In the genomic region with DNA sequence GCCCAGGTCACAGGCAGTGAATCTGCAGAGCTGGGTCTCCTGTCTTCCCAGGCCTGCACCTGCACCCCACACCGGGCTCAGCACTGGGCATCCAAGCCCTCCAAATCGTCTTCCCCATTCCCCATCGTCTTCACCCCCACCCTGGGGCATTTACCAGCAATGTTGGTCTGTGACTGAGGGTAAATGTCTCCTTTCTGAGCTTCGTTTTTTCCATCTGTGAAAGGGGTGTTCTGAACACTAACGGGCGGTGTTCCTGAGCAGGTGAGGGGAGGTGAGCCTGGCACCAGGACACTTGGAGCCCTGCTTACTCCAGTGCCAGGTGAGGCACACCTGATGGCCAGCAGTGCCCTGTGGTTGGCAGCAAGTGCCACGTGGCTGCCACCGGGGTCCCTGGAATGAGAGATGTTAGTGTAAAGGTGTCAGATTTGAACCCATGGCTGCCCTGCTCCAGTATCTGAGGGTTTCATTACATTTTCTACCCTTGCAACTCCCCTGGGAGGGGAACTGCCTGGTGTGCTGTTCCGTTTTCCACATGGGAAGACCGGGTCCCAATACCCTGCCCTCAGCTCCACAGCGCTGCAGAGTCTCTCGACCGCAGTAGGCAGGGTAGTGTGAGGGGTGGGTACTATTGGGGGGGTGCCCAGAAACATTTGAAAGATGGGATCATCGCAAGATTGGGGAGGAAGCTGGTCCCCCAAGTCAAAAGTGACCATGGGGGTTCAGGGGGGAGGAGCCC, we compare ENCODE assay signal across 9 cellular contexts. TPM values are rescaled to one million over a fixed set of nuclear protein-coding genes. Genes with fewer than 3 reads are reported as not detected.
DNase-seq lines count a peak whose midpoint lies in the region; ATAC-seq and TF ChIP-seq lines count a peak whose summit lies in the region.
"Had no signal": no experiment of that assay in that cellular context is flagged by ENCODE, and none has a peak within 500 bp of the region (broad histone marks: within the 10 kb centered on the region; RNA-seq: fewer than 3 reads in every experiment).

No MANE protein-coding gene starts in this region.

- peaks cover 58% of the 10 kb centered on the region for H3K79me2 ChIP-seq in hepatocyte

- ATAC-seq in HG03565 (IDR thresholded peaks at IDR 0.05; ENCODE audit: unreplicated experiment) (no peak), HG02763 (IDR thresholded peaks at IDR 0.05; ENCODE audit: unreplicated experiment) (no peak)

- intact Hi-C loops in activated T-helper 2 cell treated with anti-CD3 and anti-CD28 coated beads, Interferon-gamma antibody, Interleukin-2, Interleukin-4, amounts not matched to agents 10 μg/mL and 5 μg/mL and 100 μg/mL, durations not matched to agents 14 hours and 24 hours and 36 hours (cut with micrococcal nuclease) = no loop called here

- H3K4me2 ChIP-seq in hepatocyte = peak overlapping the region; percentile 97

- H3K9me2 ChIP-seq in hepatocyte (replicated peaks; ENCODE audit: insufficient read depth) = no peaks in the 10 kb centered on the region

- no peaks in the 10 kb centered on the region for H3K9me3 Mint-ChIP-seq in activated T-helper 2 cell treated with anti-CD3 and anti-CD28 coated beads, Interferon-gamma antibody, Interleukin-2, Interleukin-4, amounts not matched to agents 10 μg/mL and 5 μg/mL and 100 μg/mL, durations not matched to agents 14 hours and 24 hours and 36 hours

- POLR2A ChIA-PET in HEK293 (lab: Yijun Ruan, JAX) = interaction anchor here (0.6 to 3.2 kb wide), 14 partner anchors 8 to 131 kb away, joined by 3 to 21 read pairs (median 4); a partner anchor contains a TSS

- H3K27ac Mint-ChIP-seq in activated T-helper 2 cell treated with anti-CD3 and anti-CD28 coated beads, Interferon-gamma antibody, Interleukin-2, Interleukin-4, amounts not matched to agents 10 μg/mL and 5 μg/mL and 100 μg/mL, durations not matched to agents 14 hours and 24 hours and 36 hours = no peak overlapping the region

- peaks cover 16% of the 10 kb centered on the region for H3K4me1 Mint-ChIP-seq in activated T-helper 2 cell treated with anti-CD3 and anti-CD28 coated beads, Interferon-gamma antibody, Interleukin-2, Interleukin-4, amounts not matched to agents 10 μg/mL and 5 μg/mL and 100 μg/mL, durations not matched to agents 14 hours and 24 hours and 36 hours (ENCODE audit: low read depth)

- H2AFZ ChIP-seq in hepatocyte = no peak overlapping the region

- H3K4me1 ChIP-seq in HEK293 (ENCODE audit: control insufficient read depth, insufficient read depth, low read length) (peaks cover 12% of the 10 kb centered on the region), hepatocyte (ENCODE audit: insufficient read depth) (peaks cover 39% of the 10 kb centered on the region)

- peaks cover 27% of the 10 kb centered on the region for H4K20me1 ChIP-seq in hepatocyte (ENCODE audit: insufficient read depth, poor library complexity, severe bottlenecking)

- H3K9me3 ChIP-seq in HEK293 (ENCODE audit: control insufficient read depth, insufficient read depth, low read depth, low read length) (no peaks in the 10 kb centered on the region), hepatocyte (ENCODE audit: low read depth) (no peaks in the 10 kb centered on the region)

- peaks cover 0 to 28% of the 10 kb centered on the region in 2 experiments; a peak in 2 of 3 replicates for H3K36me3 ChIP-seq in HEK293 (ENCODE audit: control insufficient read depth in 2 of 2, insufficient read depth in 1 of 2, low read length in 2 of 2)
- H3K36me3 ChIP-seq in hepatocyte (replicated peaks; ENCODE audit: insufficient read depth, low read depth) = no peaks in the 10 kb centered on the region

- no peaks in the 10 kb centered on the region for H3K36me3 Mint-ChIP-seq in activated T-helper 2 cell treated with anti-CD3 and anti-CD28 coated beads, Interferon-gamma antibody, Interleukin-2, Interleukin-4, amounts not matched to agents 10 μg/mL and 5 μg/mL and 100 μg/mL, durations not matched to agents 14 hours and 24 hours and 36 hours (ENCODE audit: low read depth)

- CTCF ChIA-PET in HEK293 (lab: Yijun Ruan, JAX) = interaction anchor here (0.6 to 10.7 kb wide), 21 partner anchors 9 to 1038 kb away, joined by 3 to 608 read pairs (median 5); a partner anchor contains a TSS

- H3K27ac ChIP-seq in HEK293 (ENCODE audit: extremely low read depth, low read depth, low read length) (peak overlapping the region; percentile 56; the same call in 1 of the 2 replicates), hepatocyte (peak overlapping the region; percentile 79), skin epidermis (peak overlapping the region; percentile 15 to 99 (median 98))

- no peak for DNase-seq in activated T-helper 2 cell treated with anti-CD3 and anti-CD28 coated beads, Interferon-gamma antibody, Interleukin-2, Interleukin-4, amounts not matched to agents 10 μg/mL and 5 μg/mL and 100 μg/mL, durations not matched to agents 14 hours and 24 hours and 36 hours (ENCODE audit: low spot score)
- no peak for DNase-seq in hepatocyte (ENCODE audit: low spot score)
- no peak for DNase-seq in NCI-H748 treated with DMSO at 0.1 percent for 48 hours (lab: John Stamatoyannopoulos, UW)
- DNase-seq in stimulated activated CD4-positive, alpha-beta T cell treated with anti-CD3 and anti-CD28 coated beads, Interleukin-4, amount 100 ng/mL, for 24 hours = no peak

- H3K4me3 Mint-ChIP-seq in activated T-helper 2 cell treated with anti-CD3 and anti-CD28 coated beads, Interferon-gamma antibody, Interleukin-2, Interleukin-4, amounts not matched to agents 10 μg/mL and 5 μg/mL and 100 μg/mL, durations not matched to agents 14 hours and 24 hours and 36 hours (ENCODE audit: low read depth) = peak overlapping the region; percentile 23

- peak overlapping the region; percentile 6 for H3K4me3 ChIP-seq in HEK293 (ENCODE audit: low read depth, low read length)
- H3K4me3 ChIP-seq in hepatocyte = no peak overlapping the region
- peak overlapping the region; percentile 56 to 85 (median 68) for H3K4me3 ChIP-seq in skin epidermis

- TF ChIP-seq CTCF in HEK293 (tag by site-specific recombination; IDR thresholded peaks at IDR 0.05) = no peak
- no peak for TF ChIP-seq CTCF in hepatocyte (IDR thresholded peaks at IDR 0.05; ENCODE audit: poor library complexity)

- no peaks in the 10 kb centered on the region for H3K27me3 ChIP-seq in hepatocyte

- peaks cover 53% of the 10 kb centered on the region for H3K27me3 Mint-ChIP-seq in activated T-helper 2 cell treated with anti-CD3 and anti-CD28 coated beads, Interferon-gamma antibody, Interleukin-2, Interleukin-4, amounts not matched to agents 10 μg/mL and 5 μg/mL and 100 μg/mL, durations not matched to agents 14 hours and 24 hours and 36 hours (ENCODE audit: low read depth)

- WGBS in hepatocyte (ENCODE audit: low lambda C conversion rate, missing lambda C conversion rate) = 86% methylated on average over 14 of the region's 14 CpGs

TF ChIP-seq in HEK293, 187 proteins besides CTCF, POLR2A, EP300 and RAD21 (continues in another document):
- TF ChIP-seq RBAK (tag by site-specific recombination; IDR thresholded peaks at IDR 0.05) (no peak), ZNF239 (tag by site-specific recombination; IDR thresholded peaks at IDR 0.05) (no peak), ZNF664 (tag by site-specific recombination; IDR thresholded peaks at IDR 0.05) (no peak), SETDB1 (IDR thresholded peaks at IDR 0.05; ENCODE audit: insufficient read length, low read length) (no peak), PRDM1 (tag by site-specific recombination; IDR thresholded peaks at IDR 0.05) (no peak), ZNF341 (tag by site-specific recombination; IDR thresholded peaks at IDR 0.05; ENCODE audit: low read depth) (peak; percentile 33), ZNF10 (tag by site-specific recombination; IDR thresholded peaks at IDR 0.05) (peak; percentile 61; the same call in 1 of the 2 replicates), ZNF24 (tag by site-specific recombination; IDR thresholded peaks at IDR 0.05) (no peak), ZNF529 (tag by site-specific recombination; IDR thresholded peaks at IDR 0.05; ENCODE audit: insufficient replicate concordance) (no peak), ZNF473 (tag by site-specific recombination; IDR thresholded peaks at IDR 0.05) (no peak), ZNF2 (tag by site-specific recombination; IDR thresholded peaks at IDR 0.05) (0 out of 2 replicates have a peak, but pooled peaks have one; percentile 6)
- TF ChIP-seq, protein P1, sequence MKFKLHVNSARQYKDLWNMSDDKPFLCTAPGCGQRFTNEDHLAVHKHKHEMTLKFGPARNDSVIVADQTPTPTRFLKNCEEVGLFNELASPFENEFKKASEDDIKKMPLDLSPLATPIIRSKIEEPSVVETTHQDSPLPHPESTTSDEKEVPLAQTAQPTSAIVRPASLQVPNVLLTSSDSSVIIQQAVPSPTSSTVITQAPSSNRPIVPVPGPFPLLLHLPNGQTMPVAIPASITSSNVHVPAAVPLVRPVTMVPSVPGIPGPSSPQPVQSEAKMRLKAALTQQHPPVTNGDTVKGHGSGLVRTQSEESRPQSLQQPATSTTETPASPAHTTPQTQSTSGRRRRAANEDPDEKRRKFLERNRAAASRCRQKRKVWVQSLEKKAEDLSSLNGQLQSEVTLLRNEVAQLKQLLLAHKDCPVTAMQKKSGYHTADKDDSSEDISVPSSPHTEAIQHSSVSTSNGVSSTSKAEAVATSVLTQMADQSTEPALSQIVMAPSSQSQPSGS (tag by site-specific recombination; IDR thresholded peaks at IDR 0.05; ENCODE audit: low read depth) = no peak

RNA-seq across cellular contexts. Expression of a gene that starts 1.9 kb away (rescaled TPM):
- 0.74 and 1.1 TPM in 2 replicates for total RNA-seq in activated T-helper 2 cell treated with anti-CD3 and anti-CD28 coated beads, Interferon-gamma antibody, Interleukin-2, Interleukin-4, amounts not matched to agents 10 μg/mL and 5 μg/mL and 100 μg/mL, durations not matched to agents 14 hours and 24 hours and 36 hours
- 31.4 and 34.6 TPM in 2 replicates for total RNA-seq in hepatocyte
- polyA plus RNA-seq in hepatocyte = 146 and 149 TPM in 2 replicates

RNA-seq across cellular contexts. Expression of a gene that starts 17.7 kb away (rescaled TPM):
- total RNA-seq in activated T-helper 2 cell treated with anti-CD3 and anti-CD28 coated beads, Interferon-gamma antibody, Interleukin-2, Interleukin-4, amounts not matched to agents 10 μg/mL and 5 μg/mL and 100 μg/mL, durations not matched to agents 14 hours and 24 hours and 36 hours = not detected in 2 replicates
- 60.1 and 80.9 TPM in 2 replicates for total RNA-seq in hepatocyte
- polyA plus RNA-seq in hepatocyte = 115 and 125 TPM in 2 replicates

RNA-seq across cellular contexts. Expression of a gene that starts 43.0 kb away (rescaled TPM):
- total RNA-seq in activated T-helper 2 cell treated with anti-CD3 and anti-CD28 coated beads, Interferon-gamma antibody, Interleukin-2, Interleukin-4, amounts not matched to agents 10 μg/mL and 5 μg/mL and 100 μg/mL, durations not matched to agents 14 hours and 24 hours and 36 hours = 0.09 TPM in 1 of 2 replicates, not detected in the other
- 19.1 and 23.4 TPM in 2 replicates for total RNA-seq in hepatocyte
- polyA plus RNA-seq in hepatocyte = 28.7 and 31.2 TPM in 2 replicates
- total RNA-seq: T-helper 1 cell treated with Interleukin-12 subunit alpha and Interleukin-12 subunit beta and Interleukin-4 antibody, amounts not matched to agents 30 ng/mL and 1 ng/mL, for 36 hours had no signal

RNA-seq across cellular contexts. Expression of a gene that starts 46.4 kb away (rescaled TPM):
- 69.3 and 71.2 TPM in 2 replicates for total RNA-seq in activated T-helper 2 cell treated with anti-CD3 and anti-CD28 coated beads, Interferon-gamma antibody, Interleukin-2, Interleukin-4, amounts not matched to agents 10 μg/mL and 5 μg/mL and 100 μg/mL, durations not matched to agents 14 hours and 24 hours and 36 hours
- 25.5 and 30.2 TPM in 2 replicates for total RNA-seq in hepatocyte
- polyA plus RNA-seq in hepatocyte = 51.5 and 75.3 TPM in 2 replicates

Comparison
In these comparisons a context has a peak if more than half of its experiments do, and no peak if none do; other contexts are left out.
1. RNA of a gene that starts 1.9 kb away (total RNA-seq): 31.4 to 34.6 TPM in hepatocyte; 0.74 to 1.1 TPM in activated T-helper 2 cell treated with anti-CD3 and anti-CD28 coated beads, Interferon-gamma antibody, Interleukin-2, Interleukin-4, amounts not matched to agents 10 μg/mL and 5 μg/mL and 100 μg/mL, durations not matched to agents 14 hours and 24 hours and 36 hours; every median in the first group is over 10 times any median in the second.
2. RNA of a gene that starts 17.7 kb away (total RNA-seq): 60.1 to 80.9 TPM in hepatocyte; not detected in activated T-helper 2 cell treated with anti-CD3 and anti-CD28 coated beads, Interferon-gamma antibody, Interleukin-2, Interleukin-4, amounts not matched to agents 10 μg/mL and 5 μg/mL and 100 μg/mL, durations not matched to agents 14 hours and 24 hours and 36 hours; every median in the first group is over 10 times any median in the second.
3. RNA of a gene that starts 43.0 kb away (total RNA-seq): 19.1 to 23.4 TPM in hepatocyte; 0.09 TPM in activated T-helper 2 cell treated with anti-CD3 and anti-CD28 coated beads, Interferon-gamma antibody, Interleukin-2, Interleukin-4, amounts not matched to agents 10 μg/mL and 5 μg/mL and 100 μg/mL, durations not matched to agents 14 hours and 24 hours and 36 hours; every median in the first group is over 10 times any median in the second.
4. Peak in every context shown above with its lines, with median percentiles within 50 percentile points of each other: H3K27ac ChIP-seq.